ENCODE assay signal across 13 cellular contexts in the genomic region with DNA sequence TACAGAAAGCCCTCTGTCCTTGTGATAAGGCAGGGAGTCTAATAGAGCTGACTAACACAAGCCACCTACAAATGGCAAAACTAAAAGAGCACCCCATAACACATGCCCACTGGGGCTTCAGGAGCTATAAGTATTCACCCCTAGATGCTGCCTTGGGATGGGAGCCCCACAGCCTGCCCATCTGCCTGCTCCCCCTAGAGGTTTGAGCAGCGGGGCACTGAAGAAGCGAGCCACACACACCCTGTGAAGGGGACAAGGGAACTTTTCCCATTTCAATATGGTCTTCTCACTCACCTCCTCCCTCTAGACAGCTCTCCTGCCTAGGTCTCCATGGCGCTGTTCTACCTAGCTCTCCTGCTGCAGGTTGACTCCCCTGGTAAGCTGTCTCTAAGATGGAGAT.
"Had no signal": no experiment of that assay in that cellular context is flagged by ENCODE, and none has a peak within 500 bp of the region (broad histone marks: within the 10 kb centered on the region; RNA-seq: fewer than 3 reads in every experiment).

No MANE protein-coding gene starts in this region.

- H3K9ac ChIP-seq: parathyroid adenoma had no signal

- H3K79me2 ChIP-seq: parathyroid adenoma had no signal

- DNase-seq: activated CD4-positive, alpha-beta T cell treated with anti-CD3 and anti-CD28 coated beads, Interleukin-2, amount 50 U/mL, for 4 hours; activated naive CD4-positive, alpha-beta T cell treated with anti-CD3 and anti-CD28 coated beads, Interleukin-2, amount 50 U/mL, for 16 hours; activated T-cell treated with anti-CD3 and anti-CD28 coated beads, Interleukin-2, amount 50 U/mL, for 1 hour; central memory CD4-positive, alpha-beta T cell; effector CD4-positive, alpha-beta T cell; kidney glomerular epithelial cell; nephron progenitor cell; retina had no signal

- H3K4me2 ChIP-seq: smooth muscle cell had no signal

- H3K4me3 Mint-ChIP-seq: nephron progenitor cell had no signal

- H3K4me1 ChIP-seq: parathyroid adenoma had no signal

- H3K9me3 ChIP-seq: tibial nerve, vagina had no signal

- H3K9me3 Mint-ChIP-seq: nephron progenitor cell had no signal

- H3K27me3 ChIP-seq: tibial nerve, vagina had no signal

- H3K36me3 ChIP-seq: tibial nerve, vagina had no signal

- H3K27ac Mint-ChIP-seq: nephron progenitor cell had no signal

- H3K4me3 ChIP-seq: coronary artery, smooth muscle cell, tibial nerve, vagina had no signal

- H2AFZ ChIP-seq: parathyroid adenoma had no signal

- H3K27ac ChIP-seq: coronary artery, parathyroid adenoma, vagina had no signal
